Comparison of ENCODE assay signal across 18 cellular contexts in genomic region chr14:102252834-102253801, GRCh38.
"Had no signal": no experiment of that assay in that cellular context is flagged by ENCODE, and none has a peak within 500 bp of the region (broad histone marks: within the 10 kb centered on the region; RNA-seq: fewer than 3 reads in every experiment).

No MANE protein-coding gene starts in this region.

- H3K4me2 ChIP-seq: hepatocyte had no signal

- ATAC-seq: lower lobe of right lung; naive thymus-derived CD4-positive, alpha-beta T cell had no signal

- H3K27me3 ChIP-seq: hepatocyte, tibial artery had no signal

- DNase-seq: activated CD4-positive, alpha-beta T cell treated with anti-CD3 and anti-CD28 coated beads for 1 hour; activated CD4-positive, alpha-beta T cell treated with anti-CD3 and anti-CD28 coated beads, Interleukin-2, amount 50 U/mL, for 1 hour; activated naive CD4-positive, alpha-beta T cell; activated naive CD8-positive, alpha-beta T cell treated with anti-CD3 and anti-CD28 coated beads, Interleukin-2, amount 10 ng/mL, durations not matched to agents 7 days and 5 days; activated T-cell treated with anti-CD3 and anti-CD28 coated beads, Interleukin-2, amount 50 U/mL, for 1 hour; amygdala; caudate nucleus; effector CD4-positive, alpha-beta T cell; erythroblast; foreskin fibroblast; lower lobe of right lung; naive thymus-derived CD4-positive, alpha-beta T cell; stimulated activated CD4-positive, alpha-beta T cell treated with anti-CD3 and anti-CD28 coated beads, Interleukin-4, amount 100 ng/mL, for 4 hours; T-helper 9 cell; tibial artery had no signal

- H2AFZ ChIP-seq: hepatocyte had no signal

- H3K4me3 ChIP-seq: hepatocyte, lower lobe of right lung, tibial artery had no signal

- H3K4me1 ChIP-seq: lower lobe of right lung, tibial artery had no signal

- FAIRE-seq: endometrium, urothelium cell line had no signal

- H3K27ac ChIP-seq: hepatocyte, lower lobe of right lung, tibial artery had no signal

- H3K9me3 ChIP-seq: lower lobe of right lung, tibial artery had no signal
